In the genomic region with DNA sequence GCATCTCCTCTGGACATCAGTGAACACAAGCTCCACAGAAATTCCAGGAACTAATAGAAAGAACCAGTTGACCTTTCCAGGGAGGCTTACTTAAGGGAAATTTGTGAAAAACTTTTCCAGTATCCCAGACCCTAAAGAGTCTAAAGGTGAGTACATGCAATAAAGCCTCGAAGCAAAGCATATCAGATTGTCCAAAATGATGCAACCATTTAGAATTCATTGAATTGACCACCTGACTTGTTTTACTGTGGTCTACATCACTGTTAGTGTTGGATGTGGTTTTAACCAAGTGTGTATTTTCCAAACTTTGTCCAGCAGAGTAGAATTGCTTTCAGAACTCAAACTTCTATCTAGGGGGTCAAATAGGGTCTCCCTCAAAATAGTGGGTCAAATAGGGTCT, we compare ENCODE assay signal across 28 cellular contexts.
"Had no signal": no experiment of that assay in that cellular context is flagged by ENCODE, and none has a peak within 500 bp of the region (broad histone marks: within the 10 kb centered on the region; RNA-seq: fewer than 3 reads in every experiment).

No MANE protein-coding gene starts in this region.

- H3K4me3 ChIP-seq: colonic mucosa, coronary artery, dorsolateral prefrontal cortex, esophagus muscularis mucosa, esophagus squamous epithelium, gastrocnemius medialis, gastroesophageal sphincter, heart left ventricle, heart right ventricle had no signal

- H3K27ac ChIP-seq: colonic mucosa, coronary artery, dorsolateral prefrontal cortex, epithelial cell of prostate, esophagus muscularis mucosa, esophagus squamous epithelium, foreskin keratinocyte, gastrocnemius medialis, gastroesophageal sphincter, heart left ventricle, heart right ventricle had no signal

- H3K4me1 ChIP-seq: colonic mucosa, foreskin keratinocyte, gastrocnemius medialis, gastroesophageal sphincter, heart left ventricle, heart right ventricle had no signal

- FAIRE-seq: colon, endometrium, endothelial cell of umbilical vein, frontal cortex had no signal

- H3K9me3 ChIP-seq: colonic mucosa, esophagus muscularis mucosa, esophagus squamous epithelium, gastrocnemius medialis, gastroesophageal sphincter, heart left ventricle, heart right ventricle had no signal

- H3K36me3 ChIP-seq: colonic mucosa, esophagus muscularis mucosa, esophagus squamous epithelium, gastrocnemius medialis, gastroesophageal sphincter, heart left ventricle, heart right ventricle had no signal

- H3K27me3 ChIP-seq: colonic mucosa, dorsolateral prefrontal cortex, esophagus muscularis mucosa, esophagus squamous epithelium, foreskin keratinocyte, gastrocnemius medialis, gastroesophageal sphincter, heart left ventricle, heart right ventricle had no signal

- DNase-seq: colonic mucosa; cortex of kidney; dermis blood vessel endothelial cell; dorsolateral prefrontal cortex; effector CD4-positive, alpha-beta T cell; effector CD8-positive, alpha-beta T cell; effector memory CD4-positive, alpha-beta T cell; effector memory CD8-positive, alpha-beta T cell; endodermal cell; erythroblast; esophagus squamous epithelium; foreskin fibroblast; foreskin keratinocyte; foreskin melanocyte; gastrocnemius medialis; glutamatergic neuron; head of caudate nucleus; heart left ventricle; heart right ventricle had no signal

- ATAC-seq: effector memory CD8-positive, alpha-beta T cell; esophagus mucosa; foreskin keratinocyte; gastrocnemius medialis; gastroesophageal sphincter; heart left ventricle; heart right ventricle had no signal
